ENCODE assay signal across 1 cellular context in the genomic region with DNA sequence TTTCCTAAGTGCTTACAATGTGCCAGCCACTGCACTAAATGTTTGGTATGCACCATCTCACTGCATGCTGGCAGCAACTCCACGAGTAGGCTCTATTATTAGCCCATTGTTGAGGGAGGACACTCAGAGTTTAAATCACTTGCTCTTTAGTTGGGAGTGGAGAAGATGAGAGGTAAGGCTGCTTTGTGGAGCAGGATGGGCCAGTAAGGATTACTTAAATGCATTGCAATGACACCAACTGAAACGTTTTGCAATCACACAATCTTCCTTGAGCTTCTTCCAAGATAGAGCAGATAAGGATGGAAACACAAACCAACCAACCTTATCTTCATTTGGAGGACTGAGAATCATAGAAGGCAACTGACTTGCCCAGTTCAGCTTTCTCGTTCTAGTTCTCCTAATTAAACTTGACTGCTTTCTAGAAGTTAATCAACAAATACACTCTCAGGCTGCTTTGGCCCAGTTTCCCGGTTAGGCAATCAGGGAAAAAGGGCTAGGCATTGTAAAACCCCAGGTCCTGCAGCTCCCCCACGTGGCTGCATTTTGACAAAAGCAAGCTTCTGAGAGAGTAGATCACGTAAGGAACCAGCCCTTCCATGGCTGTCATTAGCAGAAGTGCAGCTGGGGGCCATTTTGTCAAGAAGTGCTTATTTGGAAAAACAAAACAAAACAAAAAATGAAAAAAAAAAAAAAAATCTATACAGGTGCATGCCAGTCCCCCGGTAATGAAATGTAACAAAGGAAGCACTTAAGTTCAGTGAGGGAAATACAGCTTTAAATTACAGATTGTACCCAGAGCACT.
TF ChIP-seq lines count a peak whose summit lies in the region.

No MANE protein-coding gene starts in this region.

TF ChIP-seq in K562, 482 proteins besides CTCF, POLR2A, EP300 and RAD21 (continued from another document and continues in another):
- TF ChIP-seq, protein P1, sequence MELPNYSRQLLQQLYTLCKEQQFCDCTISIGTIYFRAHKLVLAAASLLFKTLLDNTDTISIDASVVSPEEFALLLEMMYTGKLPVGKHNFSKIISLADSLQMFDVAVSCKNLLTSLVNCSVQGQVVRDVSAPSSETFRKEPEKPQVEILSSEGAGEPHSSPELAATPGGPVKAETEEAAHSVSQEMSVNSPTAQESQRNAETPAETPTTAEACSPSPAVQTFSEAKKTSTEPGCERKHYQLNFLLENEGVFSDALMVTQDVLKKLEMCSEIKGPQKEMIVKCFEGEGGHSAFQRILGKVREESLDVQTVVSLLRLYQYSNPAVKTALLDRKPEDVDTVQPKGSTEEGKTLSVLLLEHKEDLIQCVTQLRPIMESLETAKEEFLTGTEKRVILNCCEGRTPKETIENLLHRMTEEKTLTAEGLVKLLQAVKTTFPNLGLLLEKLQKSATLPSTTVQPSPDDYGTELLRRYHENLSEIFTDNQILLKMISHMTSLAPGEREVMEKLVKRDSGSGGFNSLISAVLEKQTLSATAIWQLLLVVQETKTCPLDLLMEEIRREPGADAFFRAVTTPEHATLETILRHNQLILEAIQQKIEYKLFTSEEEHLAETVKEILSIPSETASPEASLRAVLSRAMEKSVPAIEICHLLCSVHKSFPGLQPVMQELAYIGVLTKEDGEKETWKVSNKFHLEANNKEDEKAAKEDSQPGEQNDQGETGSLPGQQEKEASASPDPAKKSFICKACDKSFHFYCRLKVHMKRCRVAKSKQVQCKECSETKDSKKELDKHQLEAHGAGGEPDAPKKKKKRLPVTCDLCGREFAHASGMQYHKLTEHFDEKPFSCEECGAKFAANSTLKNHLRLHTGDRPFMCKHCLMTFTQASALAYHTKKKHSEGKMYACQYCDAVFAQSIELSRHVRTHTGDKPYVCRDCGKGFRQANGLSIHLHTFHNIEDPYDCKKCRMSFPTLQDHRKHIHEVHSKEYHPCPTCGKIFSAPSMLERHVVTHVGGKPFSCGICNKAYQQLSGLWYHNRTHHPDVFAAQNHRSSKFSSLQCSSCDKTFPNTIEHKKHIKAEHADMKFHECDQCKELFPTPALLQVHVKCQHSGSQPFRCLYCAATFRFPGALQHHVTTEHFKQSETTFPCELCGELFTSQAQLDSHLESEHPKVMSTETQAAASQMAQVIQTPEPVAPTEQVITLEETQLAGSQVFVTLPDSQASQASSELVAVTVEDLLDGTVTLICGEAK (IDR thresholded peaks at IDR 0.05), result 0 out of 2 replicates have a peak, but pooled peaks have one; percentile 33
- TF ChIP-seq, protein P1 (CRISPR knock-in tag; IDR thresholded peaks at IDR 0.05), result no peak
- TF ChIP-seq, protein P2, sequence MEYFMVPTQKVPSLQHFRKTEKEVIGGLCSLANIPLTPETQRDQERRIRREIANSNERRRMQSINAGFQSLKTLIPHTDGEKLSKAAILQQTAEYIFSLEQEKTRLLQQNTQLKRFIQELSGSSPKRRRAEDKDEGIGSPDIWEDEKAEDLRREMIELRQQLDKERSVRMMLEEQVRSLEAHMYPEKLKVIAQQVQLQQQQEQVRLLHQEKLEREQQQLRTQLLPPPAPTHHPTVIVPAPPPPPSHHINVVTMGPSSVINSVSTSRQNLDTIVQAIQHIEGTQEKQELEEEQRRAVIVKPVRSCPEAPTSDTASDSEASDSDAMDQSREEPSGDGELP (CRISPR knock-in tag; IDR thresholded peaks at IDR 0.05; ENCODE audit: borderline replicate concordance), result 0 out of 2 replicates have a peak, but pooled peaks have one; percentile 17
- TF ChIP-seq E2F3 (CRISPR knock-in tag; IDR thresholded peaks at IDR 0.05) (no peak), ZC3H4 (CRISPR knock-in tag; IDR thresholded peaks at IDR 0.05; ENCODE audit: borderline replicate concordance) (no peak), EWSR1 (IDR thresholded peaks at IDR 0.05; ENCODE audit: borderline replicate concordance, low read depth, partially characterized antibody) (peak; percentile 23), MBD2 (IDR thresholded peaks at IDR 0.05; ENCODE audit: borderline replicate concordance, low read depth) (no peak), CC2D1A (IDR thresholded peaks at IDR 0.05) (peak; percentile 88), CTBP1 (IDR thresholded peaks at IDR 0.05; ENCODE audit: borderline replicate concordance) (peak; percentile 36; the same call in 1 of the 2 replicates), GTF2E2 (tag; IDR thresholded peaks at IDR 0.05) (no peak), TOE1 (IDR thresholded peaks at IDR 0.05; ENCODE audit: borderline replicate concordance) (0 out of 2 replicates have a peak, but pooled peaks have one; percentile 16), TOE1 (CRISPR knock-in tag; IDR thresholded peaks at IDR 0.05; ENCODE audit: borderline replicate concordance, low read depth) (no peak), TARDBP (IDR thresholded peaks at IDR 0.05) (no peak), L3MBTL2 (IDR thresholded peaks at IDR 0.05) (0 out of 2 replicates have a peak, but pooled peaks have one; percentile 14), YY1 (IDR thresholded peaks at IDR 0.05; ENCODE audit: borderline replicate concordance in 1 of 3, control insufficient read depth in 1 of 3, extremely low read depth in 1 of 3, insufficient read depth in 3 of 3, insufficient read length in 1 of 3, insufficient replicate concordance in 2 of 3, low read depth in 1 of 3, low read length in 2 of 3) (peak; percentile 63 to 95 (median 88)), KAT2B (IDR thresholded peaks at IDR 0.05; ENCODE audit: low read depth, low read length) (no peak), NR1H2 (CRISPR knock-in tag; IDR thresholded peaks at IDR 0.05) (no peak), KLF13 (tag; IDR thresholded peaks at IDR 0.05; ENCODE audit: borderline replicate concordance, low read depth) (no peak), SRSF1 (IDR thresholded peaks at IDR 0.05; ENCODE audit: low read depth, low read length) (no peak), ATF1 (CRISPR knock-in tag; IDR thresholded peaks at IDR 0.05) (no peak), ATF1 (tag; IDR thresholded peaks at IDR 0.05) (peak; percentile 31; the same call in 1 of the 2 replicates), PURB (CRISPR knock-in tag; IDR thresholded peaks at IDR 0.05; ENCODE audit: low read depth) (no peak), ZEB2 (IDR thresholded peaks at IDR 0.05) (no peak), XRCC5 (IDR thresholded peaks at IDR 0.05; ENCODE audit: low read depth, low read length) (peak; percentile 80; the same call in 1 of the 2 replicates), SMC3 (conservative IDR thresholded peaks at IDR 0.05; ENCODE audit: insufficient read depth, low read depth, low read length) (peak; percentile 89), FOXA3 (CRISPR knock-in tag; conservative IDR thresholded peaks at IDR 0.05 in 1 of 2, IDR thresholded peaks at IDR 0.05 in 1 of 2) (no peak), ARID1B (IDR thresholded peaks at IDR 0.05) (peak; percentile 41; the same call in 1 of the 2 replicates), ZFP1 (CRISPR knock-in tag; IDR thresholded peaks at IDR 0.05) (no peak), ADNP (tag; IDR thresholded peaks at IDR 0.05) (peak; percentile 44; the same call in 1 of the 2 replicates), KAT8 (IDR thresholded peaks at IDR 0.05; ENCODE audit: low read depth) (peak; percentile 74; the same call in 1 of the 2 replicates), ZBTB17 (CRISPR knock-in tag; IDR thresholded peaks at IDR 0.05) (no peak), ZFP30 (CRISPR knock-in tag; IDR thresholded peaks at IDR 0.05; ENCODE audit: borderline replicate concordance) (no peak), WHSC1 (IDR thresholded peaks at IDR 0.05; ENCODE audit: low read length) (no peak), ZNF324 (CRISPR knock-in tag; IDR thresholded peaks at IDR 0.05) (0 out of 2 replicates have a peak, but pooled peaks have one; percentile 45)
- TF ChIP-seq, protein P3, sequence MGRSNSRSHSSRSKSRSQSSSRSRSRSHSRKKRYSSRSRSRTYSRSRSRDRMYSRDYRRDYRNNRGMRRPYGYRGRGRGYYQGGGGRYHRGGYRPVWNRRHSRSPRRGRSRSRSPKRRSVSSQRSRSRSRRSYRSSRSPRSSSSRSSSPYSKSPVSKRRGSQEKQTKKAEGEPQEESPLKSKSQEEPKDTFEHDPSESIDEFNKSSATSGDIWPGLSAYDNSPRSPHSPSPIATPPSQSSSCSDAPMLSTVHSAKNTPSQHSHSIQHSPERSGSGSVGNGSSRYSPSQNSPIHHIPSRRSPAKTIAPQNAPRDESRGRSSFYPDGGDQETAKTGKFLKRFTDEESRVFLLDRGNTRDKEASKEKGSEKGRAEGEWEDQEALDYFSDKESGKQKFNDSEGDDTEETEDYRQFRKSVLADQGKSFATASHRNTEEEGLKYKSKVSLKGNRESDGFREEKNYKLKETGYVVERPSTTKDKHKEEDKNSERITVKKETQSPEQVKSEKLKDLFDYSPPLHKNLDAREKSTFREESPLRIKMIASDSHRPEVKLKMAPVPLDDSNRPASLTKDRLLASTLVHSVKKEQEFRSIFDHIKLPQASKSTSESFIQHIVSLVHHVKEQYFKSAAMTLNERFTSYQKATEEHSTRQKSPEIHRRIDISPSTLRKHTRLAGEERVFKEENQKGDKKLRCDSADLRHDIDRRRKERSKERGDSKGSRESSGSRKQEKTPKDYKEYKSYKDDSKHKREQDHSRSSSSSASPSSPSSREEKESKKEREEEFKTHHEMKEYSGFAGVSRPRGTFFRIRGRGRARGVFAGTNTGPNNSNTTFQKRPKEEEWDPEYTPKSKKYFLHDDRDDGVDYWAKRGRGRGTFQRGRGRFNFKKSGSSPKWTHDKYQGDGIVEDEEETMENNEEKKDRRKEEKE (IDR thresholded peaks at IDR 0.05; ENCODE audit: borderline replicate concordance in 1 of 2, control insufficient read depth in 1 of 2, low read depth in 2 of 2, low read length in 1 of 2), result 0 out of 4 replicates have a peak, but pooled peaks of 1 of the 2 experiments have one; percentile 30
- TF ChIP-seq, protein P4, sequence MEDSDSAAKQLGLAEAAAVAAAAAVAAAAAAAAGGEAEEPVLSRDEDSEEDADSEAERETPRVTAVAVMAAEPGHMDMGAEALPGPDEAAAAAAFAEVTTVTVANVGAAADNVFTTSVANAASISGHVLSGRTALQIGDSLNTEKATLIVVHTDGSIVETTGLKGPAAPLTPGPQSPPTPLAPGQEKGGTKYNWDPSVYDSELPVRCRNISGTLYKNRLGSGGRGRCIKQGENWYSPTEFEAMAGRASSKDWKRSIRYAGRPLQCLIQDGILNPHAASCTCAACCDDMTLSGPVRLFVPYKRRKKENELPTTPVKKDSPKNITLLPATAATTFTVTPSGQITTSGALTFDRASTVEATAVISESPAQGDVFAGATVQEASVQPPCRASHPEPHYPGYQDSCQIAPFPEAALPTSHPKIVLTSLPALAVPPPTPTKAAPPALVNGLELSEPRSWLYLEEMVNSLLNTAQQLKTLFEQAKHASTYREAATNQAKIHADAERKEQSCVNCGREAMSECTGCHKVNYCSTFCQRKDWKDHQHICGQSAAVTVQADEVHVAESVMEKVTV (CRISPR knock-in tag; IDR thresholded peaks at IDR 0.05), result peak; percentile 94
- TF ChIP-seq, protein P5, sequence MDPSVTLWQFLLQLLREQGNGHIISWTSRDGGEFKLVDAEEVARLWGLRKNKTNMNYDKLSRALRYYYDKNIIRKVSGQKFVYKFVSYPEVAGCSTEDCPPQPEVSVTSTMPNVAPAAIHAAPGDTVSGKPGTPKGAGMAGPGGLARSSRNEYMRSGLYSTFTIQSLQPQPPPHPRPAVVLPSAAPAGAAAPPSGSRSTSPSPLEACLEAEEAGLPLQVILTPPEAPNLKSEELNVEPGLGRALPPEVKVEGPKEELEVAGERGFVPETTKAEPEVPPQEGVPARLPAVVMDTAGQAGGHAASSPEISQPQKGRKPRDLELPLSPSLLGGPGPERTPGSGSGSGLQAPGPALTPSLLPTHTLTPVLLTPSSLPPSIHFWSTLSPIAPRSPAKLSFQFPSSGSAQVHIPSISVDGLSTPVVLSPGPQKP (CRISPR knock-in tag; IDR thresholded peaks at IDR 0.05), result no peak
- TF ChIP-seq, protein P6, sequence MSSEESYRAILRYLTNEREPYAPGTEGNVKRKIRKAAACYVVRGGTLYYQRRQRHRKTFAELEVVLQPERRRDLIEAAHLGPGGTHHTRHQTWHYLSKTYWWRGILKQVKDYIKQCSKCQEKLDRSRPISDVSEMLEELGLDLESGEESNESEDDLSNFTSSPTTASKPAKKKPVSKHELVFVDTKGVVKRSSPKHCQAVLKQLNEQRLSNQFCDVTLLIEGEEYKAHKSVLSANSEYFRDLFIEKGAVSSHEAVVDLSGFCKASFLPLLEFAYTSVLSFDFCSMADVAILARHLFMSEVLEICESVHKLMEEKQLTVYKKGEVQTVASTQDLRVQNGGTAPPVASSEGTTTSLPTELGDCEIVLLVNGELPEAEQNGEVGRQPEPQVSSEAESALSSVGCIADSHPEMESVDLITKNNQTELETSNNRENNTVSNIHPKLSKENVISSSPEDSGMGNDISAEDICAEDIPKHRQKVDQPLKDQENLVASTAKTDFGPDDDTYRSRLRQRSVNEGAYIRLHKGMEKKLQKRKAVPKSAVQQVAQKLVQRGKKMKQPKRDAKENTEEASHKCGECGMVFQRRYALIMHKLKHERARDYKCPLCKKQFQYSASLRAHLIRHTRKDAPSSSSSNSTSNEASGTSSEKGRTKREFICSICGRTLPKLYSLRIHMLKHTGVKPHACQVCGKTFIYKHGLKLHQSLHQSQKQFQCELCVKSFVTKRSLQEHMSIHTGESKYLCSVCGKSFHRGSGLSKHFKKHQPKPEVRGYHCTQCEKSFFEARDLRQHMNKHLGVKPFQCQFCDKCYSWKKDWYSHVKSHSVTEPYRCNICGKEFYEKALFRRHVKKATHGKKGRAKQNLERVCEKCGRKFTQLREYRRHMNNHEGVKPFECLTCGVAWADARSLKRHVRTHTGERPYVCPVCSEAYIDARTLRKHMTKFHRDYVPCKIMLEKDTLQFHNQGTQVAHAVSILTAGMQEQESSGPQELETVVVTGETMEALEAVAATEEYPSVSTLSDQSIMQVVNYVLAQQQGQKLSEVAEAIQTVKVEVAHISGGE (CRISPR knock-in tag; IDR thresholded peaks at IDR 0.05), result peak in 1 of 3 experiments; percentile 91; a peak in 2 of 6 replicates
